1 cellular context compared by ENCODE assay signal in the genomic region with DNA sequence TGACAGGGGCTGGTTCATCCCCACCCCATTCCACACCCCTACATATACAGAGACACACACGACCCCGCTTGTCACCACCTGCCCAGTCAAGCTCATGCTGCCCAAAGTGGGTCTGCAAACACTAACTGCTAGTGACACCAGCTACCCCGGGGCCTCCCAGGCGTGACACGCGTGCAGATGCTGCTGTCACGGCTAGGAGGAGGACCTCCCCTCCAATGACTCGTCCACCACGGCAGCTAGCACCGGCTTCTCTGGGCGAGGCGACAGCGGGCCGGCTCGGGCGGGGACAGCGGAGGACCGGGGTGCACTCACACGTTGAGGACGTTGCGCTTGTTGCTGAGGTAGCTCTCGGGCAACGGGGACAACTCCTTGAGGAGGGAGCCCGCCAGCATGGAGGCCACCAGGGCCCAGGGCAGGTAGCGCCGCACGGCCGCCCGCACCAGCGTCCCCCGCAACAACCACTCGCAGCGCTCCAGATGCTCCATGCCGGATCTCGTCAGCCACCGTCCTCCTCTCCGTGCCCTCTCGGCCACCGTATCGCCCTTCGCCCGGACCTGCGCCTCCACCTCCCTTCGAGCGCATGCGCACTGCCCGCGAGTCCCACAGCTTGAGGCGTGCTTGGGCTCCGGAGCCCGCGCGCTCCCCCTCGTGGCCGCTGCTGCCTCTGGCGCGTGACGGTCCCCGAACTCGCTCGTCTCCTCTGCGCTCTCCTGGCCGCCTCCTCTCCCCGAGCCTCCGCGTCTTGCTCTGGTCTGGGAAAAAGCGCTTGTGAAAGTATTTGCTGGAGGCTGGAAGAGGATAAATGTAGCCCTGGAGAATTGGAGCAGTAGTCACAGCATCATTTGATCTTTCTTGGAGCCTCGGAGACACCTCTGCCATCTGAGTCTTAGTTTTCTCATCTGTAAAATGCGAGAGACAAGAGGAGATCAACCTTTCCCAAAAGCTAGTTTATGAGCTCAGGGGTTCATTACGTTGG.
A peak's percentile ranks its signal among the peaks of the same experiment; 100 is the strongest.
TF ChIP-seq lines count a peak whose summit lies in the region.

A gene with protein sequence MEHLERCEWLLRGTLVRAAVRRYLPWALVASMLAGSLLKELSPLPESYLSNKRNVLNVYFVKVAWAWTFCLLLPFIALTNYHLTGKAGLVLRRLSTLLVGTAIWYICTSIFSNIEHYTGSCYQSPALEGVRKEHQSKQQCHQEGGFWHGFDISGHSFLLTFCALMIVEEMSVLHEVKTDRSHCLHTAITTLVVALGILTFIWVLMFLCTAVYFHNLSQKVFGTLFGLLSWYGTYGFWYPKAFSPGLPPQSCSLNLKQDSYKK (minus strand): TSS at position 539 of the 976 bp plus-strand sequence. CDS start 54 bp downstream, at position 485.

TF ChIP-seq in K562, 482 proteins besides CTCF, POLR2A, EP300 and RAD21 (continued from another document and continues in another):
- TF ChIP-seq YY1 (IDR thresholded peaks at IDR 0.05; ENCODE audit: borderline replicate concordance in 1 of 3, control insufficient read depth in 1 of 3, extremely low read depth in 1 of 3, insufficient read depth in 3 of 3, insufficient read length in 1 of 3, insufficient replicate concordance in 2 of 3, low read depth in 1 of 3, low read length in 2 of 3) (peak in 2 of 3 experiments; percentile 10 to 46), NEUROD1 (IDR thresholded peaks at IDR 0.05; ENCODE audit: borderline replicate concordance, low read depth, low read length, partially characterized antibody) (peak; percentile 45), L3MBTL2 (IDR thresholded peaks at IDR 0.05) (peak; percentile 74), C11orf30 (IDR thresholded peaks at IDR 0.05; ENCODE audit: low read depth) (peak; percentile 51; the same call in 1 of the 2 replicates), JUNB (CRISPR knock-in tag; conservative IDR thresholded peaks at IDR 0.05) (no peak), MTF1 (CRISPR knock-in tag; IDR thresholded peaks at IDR 0.05; ENCODE audit: borderline replicate concordance) (no peak), CEBPZ (IDR thresholded peaks at IDR 0.05; ENCODE audit: borderline replicate concordance, low read depth, low read length) (no peak), SMAD1 (IDR thresholded peaks at IDR 0.05; ENCODE audit: low read depth, low read length, partially characterized antibody) (no peak), EWSR1 (IDR thresholded peaks at IDR 0.05; ENCODE audit: borderline replicate concordance, low read depth, partially characterized antibody) (no peak), RBFOX2 (IDR thresholded peaks at IDR 0.05; ENCODE audit: low read depth, low read length) (peak; percentile 73), ZNF280B (CRISPR knock-in tag; IDR thresholded peaks at IDR 0.05) (no peak), SAFB2 (IDR thresholded peaks at IDR 0.05; ENCODE audit: borderline replicate concordance, low read depth, low read length, severe bottlenecking) (no peak), KLF13 (tag; IDR thresholded peaks at IDR 0.05; ENCODE audit: borderline replicate concordance, low read depth) (no peak), YBX1 (IDR thresholded peaks at IDR 0.05) (no peak), MEIS2 (IDR thresholded peaks at IDR 0.05; ENCODE audit: partially characterized antibody) (peak; percentile 88), RBM25 (IDR thresholded peaks at IDR 0.05; ENCODE audit: low read depth, low read length, severe bottlenecking) (no peak)
- TF ChIP-seq, protein P1, sequence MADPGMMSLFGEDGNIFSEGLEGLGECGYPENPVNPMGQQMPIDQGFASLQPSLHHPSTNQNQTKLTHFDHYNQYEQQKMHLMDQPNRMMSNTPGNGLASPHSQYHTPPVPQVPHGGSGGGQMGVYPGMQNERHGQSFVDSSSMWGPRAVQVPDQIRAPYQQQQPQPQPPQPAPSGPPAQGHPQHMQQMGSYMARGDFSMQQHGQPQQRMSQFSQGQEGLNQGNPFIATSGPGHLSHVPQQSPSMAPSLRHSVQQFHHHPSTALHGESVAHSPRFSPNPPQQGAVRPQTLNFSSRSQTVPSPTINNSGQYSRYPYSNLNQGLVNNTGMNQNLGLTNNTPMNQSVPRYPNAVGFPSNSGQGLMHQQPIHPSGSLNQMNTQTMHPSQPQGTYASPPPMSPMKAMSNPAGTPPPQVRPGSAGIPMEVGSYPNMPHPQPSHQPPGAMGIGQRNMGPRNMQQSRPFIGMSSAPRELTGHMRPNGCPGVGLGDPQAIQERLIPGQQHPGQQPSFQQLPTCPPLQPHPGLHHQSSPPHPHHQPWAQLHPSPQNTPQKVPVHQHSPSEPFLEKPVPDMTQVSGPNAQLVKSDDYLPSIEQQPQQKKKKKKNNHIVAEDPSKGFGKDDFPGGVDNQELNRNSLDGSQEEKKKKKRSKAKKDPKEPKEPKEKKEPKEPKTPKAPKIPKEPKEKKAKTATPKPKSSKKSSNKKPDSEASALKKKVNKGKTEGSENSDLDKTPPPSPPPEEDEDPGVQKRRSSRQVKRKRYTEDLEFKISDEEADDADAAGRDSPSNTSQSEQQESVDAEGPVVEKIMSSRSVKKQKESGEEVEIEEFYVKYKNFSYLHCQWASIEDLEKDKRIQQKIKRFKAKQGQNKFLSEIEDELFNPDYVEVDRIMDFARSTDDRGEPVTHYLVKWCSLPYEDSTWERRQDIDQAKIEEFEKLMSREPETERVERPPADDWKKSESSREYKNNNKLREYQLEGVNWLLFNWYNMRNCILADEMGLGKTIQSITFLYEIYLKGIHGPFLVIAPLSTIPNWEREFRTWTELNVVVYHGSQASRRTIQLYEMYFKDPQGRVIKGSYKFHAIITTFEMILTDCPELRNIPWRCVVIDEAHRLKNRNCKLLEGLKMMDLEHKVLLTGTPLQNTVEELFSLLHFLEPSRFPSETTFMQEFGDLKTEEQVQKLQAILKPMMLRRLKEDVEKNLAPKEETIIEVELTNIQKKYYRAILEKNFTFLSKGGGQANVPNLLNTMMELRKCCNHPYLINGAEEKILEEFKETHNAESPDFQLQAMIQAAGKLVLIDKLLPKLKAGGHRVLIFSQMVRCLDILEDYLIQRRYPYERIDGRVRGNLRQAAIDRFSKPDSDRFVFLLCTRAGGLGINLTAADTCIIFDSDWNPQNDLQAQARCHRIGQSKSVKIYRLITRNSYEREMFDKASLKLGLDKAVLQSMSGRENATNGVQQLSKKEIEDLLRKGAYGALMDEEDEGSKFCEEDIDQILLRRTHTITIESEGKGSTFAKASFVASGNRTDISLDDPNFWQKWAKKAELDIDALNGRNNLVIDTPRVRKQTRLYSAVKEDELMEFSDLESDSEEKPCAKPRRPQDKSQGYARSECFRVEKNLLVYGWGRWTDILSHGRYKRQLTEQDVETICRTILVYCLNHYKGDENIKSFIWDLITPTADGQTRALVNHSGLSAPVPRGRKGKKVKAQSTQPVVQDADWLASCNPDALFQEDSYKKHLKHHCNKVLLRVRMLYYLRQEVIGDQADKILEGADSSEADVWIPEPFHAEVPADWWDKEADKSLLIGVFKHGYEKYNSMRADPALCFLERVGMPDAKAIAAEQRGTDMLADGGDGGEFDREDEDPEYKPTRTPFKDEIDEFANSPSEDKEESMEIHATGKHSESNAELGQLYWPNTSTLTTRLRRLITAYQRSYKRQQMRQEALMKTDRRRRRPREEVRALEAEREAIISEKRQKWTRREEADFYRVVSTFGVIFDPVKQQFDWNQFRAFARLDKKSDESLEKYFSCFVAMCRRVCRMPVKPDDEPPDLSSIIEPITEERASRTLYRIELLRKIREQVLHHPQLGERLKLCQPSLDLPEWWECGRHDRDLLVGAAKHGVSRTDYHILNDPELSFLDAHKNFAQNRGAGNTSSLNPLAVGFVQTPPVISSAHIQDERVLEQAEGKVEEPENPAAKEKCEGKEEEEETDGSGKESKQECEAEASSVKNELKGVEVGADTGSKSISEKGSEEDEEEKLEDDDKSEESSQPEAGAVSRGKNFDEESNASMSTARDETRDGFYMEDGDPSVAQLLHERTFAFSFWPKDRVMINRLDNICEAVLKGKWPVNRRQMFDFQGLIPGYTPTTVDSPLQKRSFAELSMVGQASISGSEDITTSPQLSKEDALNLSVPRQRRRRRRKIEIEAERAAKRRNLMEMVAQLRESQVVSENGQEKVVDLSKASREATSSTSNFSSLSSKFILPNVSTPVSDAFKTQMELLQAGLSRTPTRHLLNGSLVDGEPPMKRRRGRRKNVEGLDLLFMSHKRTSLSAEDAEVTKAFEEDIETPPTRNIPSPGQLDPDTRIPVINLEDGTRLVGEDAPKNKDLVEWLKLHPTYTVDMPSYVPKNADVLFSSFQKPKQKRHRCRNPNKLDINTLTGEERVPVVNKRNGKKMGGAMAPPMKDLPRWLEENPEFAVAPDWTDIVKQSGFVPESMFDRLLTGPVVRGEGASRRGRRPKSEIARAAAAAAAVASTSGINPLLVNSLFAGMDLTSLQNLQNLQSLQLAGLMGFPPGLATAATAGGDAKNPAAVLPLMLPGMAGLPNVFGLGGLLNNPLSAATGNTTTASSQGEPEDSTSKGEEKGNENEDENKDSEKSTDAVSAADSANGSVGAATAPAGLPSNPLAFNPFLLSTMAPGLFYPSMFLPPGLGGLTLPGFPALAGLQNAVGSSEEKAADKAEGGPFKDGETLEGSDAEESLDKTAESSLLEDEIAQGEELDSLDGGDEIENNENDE (IDR thresholded peaks at IDR 0.05; ENCODE audit: low read depth, low read length), result no peak
- TF ChIP-seq, protein P2, sequence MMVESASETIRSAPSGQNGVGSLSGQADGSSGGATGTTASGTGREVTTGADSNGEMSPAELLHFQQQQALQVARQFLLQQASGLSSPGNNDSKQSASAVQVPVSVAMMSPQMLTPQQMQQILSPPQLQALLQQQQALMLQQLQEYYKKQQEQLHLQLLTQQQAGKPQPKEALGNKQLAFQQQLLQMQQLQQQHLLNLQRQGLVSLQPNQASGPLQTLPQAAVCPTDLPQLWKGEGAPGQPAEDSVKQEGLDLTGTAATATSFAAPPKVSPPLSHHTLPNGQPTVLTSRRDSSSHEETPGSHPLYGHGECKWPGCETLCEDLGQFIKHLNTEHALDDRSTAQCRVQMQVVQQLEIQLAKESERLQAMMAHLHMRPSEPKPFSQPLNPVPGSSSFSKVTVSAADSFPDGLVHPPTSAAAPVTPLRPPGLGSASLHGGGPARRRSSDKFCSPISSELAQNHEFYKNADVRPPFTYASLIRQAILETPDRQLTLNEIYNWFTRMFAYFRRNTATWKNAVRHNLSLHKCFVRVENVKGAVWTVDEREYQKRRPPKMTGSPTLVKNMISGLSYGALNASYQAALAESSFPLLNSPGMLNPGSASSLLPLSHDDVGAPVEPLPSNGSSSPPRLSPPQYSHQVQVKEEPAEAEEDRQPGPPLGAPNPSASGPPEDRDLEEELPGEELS (CRISPR knock-in tag; IDR thresholded peaks at IDR 0.05; ENCODE audit: borderline replicate concordance), result no peak
- TF ChIP-seq, protein P3, sequence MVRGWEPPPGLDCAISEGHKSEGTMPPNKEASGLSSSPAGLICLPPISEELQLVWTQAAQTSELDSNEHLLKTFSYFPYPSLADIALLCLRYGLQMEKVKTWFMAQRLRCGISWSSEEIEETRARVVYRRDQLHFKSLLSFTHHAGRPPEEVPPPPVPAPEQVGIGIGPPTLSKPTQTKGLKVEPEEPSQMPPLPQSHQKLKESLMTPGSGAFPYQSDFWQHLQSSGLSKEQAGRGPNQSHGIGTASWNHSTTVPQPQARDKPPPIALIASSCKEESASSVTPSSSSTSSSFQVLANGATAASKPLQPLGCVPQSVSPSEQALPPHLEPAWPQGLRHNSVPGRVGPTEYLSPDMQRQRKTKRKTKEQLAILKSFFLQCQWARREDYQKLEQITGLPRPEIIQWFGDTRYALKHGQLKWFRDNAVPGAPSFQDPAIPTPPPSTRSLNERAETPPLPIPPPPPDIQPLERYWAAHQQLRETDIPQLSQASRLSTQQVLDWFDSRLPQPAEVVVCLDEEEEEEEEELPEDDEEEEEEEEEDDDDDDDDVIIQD (CRISPR knock-in tag; IDR thresholded peaks at IDR 0.05), result no peak
- TF ChIP-seq, protein P4, sequence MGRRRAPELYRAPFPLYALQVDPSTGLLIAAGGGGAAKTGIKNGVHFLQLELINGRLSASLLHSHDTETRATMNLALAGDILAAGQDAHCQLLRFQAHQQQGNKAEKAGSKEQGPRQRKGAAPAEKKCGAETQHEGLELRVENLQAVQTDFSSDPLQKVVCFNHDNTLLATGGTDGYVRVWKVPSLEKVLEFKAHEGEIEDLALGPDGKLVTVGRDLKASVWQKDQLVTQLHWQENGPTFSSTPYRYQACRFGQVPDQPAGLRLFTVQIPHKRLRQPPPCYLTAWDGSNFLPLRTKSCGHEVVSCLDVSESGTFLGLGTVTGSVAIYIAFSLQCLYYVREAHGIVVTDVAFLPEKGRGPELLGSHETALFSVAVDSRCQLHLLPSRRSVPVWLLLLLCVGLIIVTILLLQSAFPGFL (CRISPR knock-in tag; IDR thresholded peaks at IDR 0.05), result no peak
- TF ChIP-seq, protein P5, sequence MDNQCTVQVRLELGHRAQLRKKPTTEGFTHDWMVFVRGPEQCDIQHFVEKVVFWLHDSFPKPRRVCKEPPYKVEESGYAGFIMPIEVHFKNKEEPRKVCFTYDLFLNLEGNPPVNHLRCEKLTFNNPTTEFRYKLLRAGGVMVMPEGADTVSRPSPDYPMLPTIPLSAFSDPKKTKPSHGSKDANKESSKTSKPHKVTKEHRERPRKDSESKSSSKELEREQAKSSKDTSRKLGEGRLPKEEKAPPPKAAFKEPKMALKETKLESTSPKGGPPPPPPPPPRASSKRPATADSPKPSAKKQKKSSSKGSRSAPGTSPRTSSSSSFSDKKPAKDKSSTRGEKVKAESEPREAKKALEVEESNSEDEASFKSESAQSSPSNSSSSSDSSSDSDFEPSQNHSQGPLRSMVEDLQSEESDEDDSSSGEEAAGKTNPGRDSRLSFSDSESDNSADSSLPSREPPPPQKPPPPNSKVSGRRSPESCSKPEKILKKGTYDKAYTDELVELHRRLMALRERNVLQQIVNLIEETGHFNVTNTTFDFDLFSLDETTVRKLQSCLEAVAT (IDR thresholded peaks at IDR 0.05), result no peak
